Comparison of ENCODE assay signal across 1 cellular context in the genomic region with DNA sequence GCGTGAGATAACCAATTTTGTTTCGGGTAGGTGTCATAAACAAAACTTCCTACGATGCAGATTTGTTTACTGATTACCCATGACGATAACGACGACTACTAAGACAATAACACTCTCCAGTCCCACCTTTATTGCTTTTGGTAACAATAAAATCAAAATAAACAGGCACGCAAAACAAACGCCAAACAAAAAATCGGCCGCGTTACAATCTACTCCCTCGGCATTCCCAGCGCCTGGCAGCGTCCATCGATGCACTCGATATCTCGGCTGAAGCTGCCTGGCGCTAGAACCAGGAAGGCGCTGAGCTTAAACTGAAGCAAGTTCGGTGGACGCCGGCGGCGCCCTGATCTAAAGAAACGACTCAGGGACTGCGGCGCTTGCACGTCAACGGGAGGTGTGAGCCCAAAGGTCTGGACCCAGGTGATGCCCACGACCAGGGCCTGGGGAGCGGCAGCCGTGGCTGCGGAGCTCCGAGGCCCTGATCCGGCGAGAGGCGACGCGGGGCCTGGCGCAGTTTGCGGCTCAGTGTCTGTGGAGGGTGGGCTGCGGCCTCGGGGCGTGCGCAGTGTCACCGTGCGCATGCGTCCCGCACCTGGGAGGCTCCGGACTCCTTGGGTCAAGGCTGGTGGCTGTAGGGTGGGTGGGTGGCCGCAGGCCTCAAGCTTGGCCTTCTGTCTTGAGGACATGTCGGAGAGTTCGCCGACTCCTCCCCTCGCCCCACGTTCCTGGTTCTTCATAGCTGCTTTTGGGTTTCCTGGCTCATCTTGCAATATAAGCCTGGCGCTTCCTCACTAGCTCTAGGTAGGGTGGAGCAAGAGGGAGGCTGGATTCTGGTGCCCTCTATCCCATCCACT.
TF ChIP-seq lines count a peak whose summit lies in the region.

A gene with protein sequence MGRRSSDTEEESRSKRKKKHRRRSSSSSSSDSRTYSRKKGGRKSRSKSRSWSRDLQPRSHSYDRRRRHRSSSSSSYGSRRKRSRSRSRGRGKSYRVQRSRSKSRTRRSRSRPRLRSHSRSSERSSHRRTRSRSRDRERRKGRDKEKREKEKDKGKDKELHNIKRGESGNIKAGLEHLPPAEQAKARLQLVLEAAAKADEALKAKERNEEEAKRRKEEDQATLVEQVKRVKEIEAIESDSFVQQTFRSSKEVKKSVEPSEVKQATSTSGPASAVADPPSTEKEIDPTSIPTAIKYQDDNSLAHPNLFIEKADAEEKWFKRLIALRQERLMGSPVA (plus strand): TSS at position 286 of the 854 bp plus-strand sequence. CDS start 12,016 bp downstream, outside the sequence.

TF ChIP-seq in HepG2, 621 proteins besides CTCF, POLR2A, EP300 and RAD21 (continued from another document and continues in another):
- TF ChIP-seq, protein P1, sequence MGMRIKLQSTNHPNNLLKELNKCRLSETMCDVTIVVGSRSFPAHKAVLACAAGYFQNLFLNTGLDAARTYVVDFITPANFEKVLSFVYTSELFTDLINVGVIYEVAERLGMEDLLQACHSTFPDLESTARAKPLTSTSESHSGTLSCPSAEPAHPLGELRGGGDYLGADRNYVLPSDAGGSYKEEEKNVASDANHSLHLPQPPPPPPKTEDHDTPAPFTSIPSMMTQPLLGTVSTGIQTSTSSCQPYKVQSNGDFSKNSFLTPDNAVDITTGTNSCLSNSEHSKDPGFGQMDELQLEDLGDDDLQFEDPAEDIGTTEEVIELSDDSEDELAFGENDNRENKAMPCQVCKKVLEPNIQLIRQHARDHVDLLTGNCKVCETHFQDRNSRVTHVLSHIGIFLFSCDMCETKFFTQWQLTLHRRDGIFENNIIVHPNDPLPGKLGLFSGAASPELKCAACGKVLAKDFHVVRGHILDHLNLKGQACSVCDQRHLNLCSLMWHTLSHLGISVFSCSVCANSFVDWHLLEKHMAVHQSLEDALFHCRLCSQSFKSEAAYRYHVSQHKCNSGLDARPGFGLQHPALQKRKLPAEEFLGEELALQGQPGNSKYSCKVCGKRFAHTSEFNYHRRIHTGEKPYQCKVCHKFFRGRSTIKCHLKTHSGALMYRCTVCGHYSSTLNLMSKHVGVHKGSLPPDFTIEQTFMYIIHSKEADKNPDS (CRISPR knock-in tag; IDR thresholded peaks at IDR 0.05), result 0 out of 2 replicates have a peak, but pooled peaks have one; percentile 30
- TF ChIP-seq IRX3 (CRISPR knock-in tag; IDR thresholded peaks at IDR 0.05; ENCODE audit: borderline replicate concordance, low read depth) (peak; percentile 83; the same call in 1 of the 2 replicates), ZNF660 (CRISPR knock-in tag; IDR thresholded peaks at IDR 0.05; ENCODE audit: borderline replicate concordance, low read depth) (0 out of 2 replicates have a peak, but pooled peaks have one; percentile 32), ZNF772 (CRISPR knock-in tag; IDR thresholded peaks at IDR 0.05) (peak; percentile 91; the same call in 1 of the 2 replicates), RAD51 (IDR thresholded peaks at IDR 0.05; ENCODE audit: borderline replicate concordance) (no peak), ZNF572 (CRISPR knock-in tag; IDR thresholded peaks at IDR 0.05) (peak; percentile 52; the same call in 1 of the 2 replicates), KMT2A (CRISPR knock-in tag; IDR thresholded peaks at IDR 0.05) (peak; percentile 95), MED1 (CRISPR knock-in tag; IDR thresholded peaks at IDR 0.05) (peak; percentile 63), MED8 (CRISPR knock-in tag; IDR thresholded peaks at IDR 0.05; ENCODE audit: insufficient replicate concordance) (peak; percentile 87), XRCC5 (optimal IDR thresholded peaks at IDR 0.05; ENCODE audit: low read length) (peak; percentile 99), KDM3A (CRISPR knock-in tag; IDR thresholded peaks at IDR 0.05; ENCODE audit: low read depth) (peak; percentile 97), SP140L (CRISPR knock-in tag; IDR thresholded peaks at IDR 0.05; ENCODE audit: borderline replicate concordance) (peak; percentile 32; the same call in 1 of the 2 replicates), ZKSCAN8 (CRISPR knock-in tag; IDR thresholded peaks at IDR 0.05; ENCODE audit: borderline replicate concordance) (peak; percentile 38; the same call in 1 of the 2 replicates), ZNF446 (CRISPR knock-in tag; IDR thresholded peaks at IDR 0.05) (no peak), KLF12 (CRISPR knock-in tag; IDR thresholded peaks at IDR 0.05; ENCODE audit: borderline replicate concordance) (peak; percentile 94), ARHGAP35 (CRISPR knock-in tag; IDR thresholded peaks at IDR 0.05; ENCODE audit: borderline replicate concordance) (0 out of 2 replicates have a peak, but pooled peaks have one; percentile 41), STAG1 (CRISPR knock-in tag; IDR thresholded peaks at IDR 0.05) (no peak), ZNF547 (CRISPR knock-in tag; IDR thresholded peaks at IDR 0.05) (peak; percentile 75; the same call in 1 of the 2 replicates), TBX2 (CRISPR knock-in tag; IDR thresholded peaks at IDR 0.05; ENCODE audit: borderline replicate concordance) (peak; percentile 88), ZNF138 (CRISPR knock-in tag; IDR thresholded peaks at IDR 0.05; ENCODE audit: low read depth) (peak; percentile 58; the same call in 1 of the 2 replicates), AGO1 (IDR thresholded peaks at IDR 0.05; ENCODE audit: low read depth, low read length, poor library complexity, severe bottlenecking) (no peak), NR2F2 (IDR thresholded peaks at IDR 0.05; ENCODE audit: borderline replicate concordance, low read depth) (peak; percentile 25; the same call in 1 of the 2 replicates), FOXK2 (IDR thresholded peaks at IDR 0.05) (peak; percentile 53), ZNF441 (CRISPR knock-in tag; IDR thresholded peaks at IDR 0.05; ENCODE audit: borderline replicate concordance) (peak; percentile 31; the same call in 1 of the 2 replicates), ZFP41 (CRISPR knock-in tag; IDR thresholded peaks at IDR 0.05; ENCODE audit: borderline replicate concordance) (0 out of 2 replicates have a peak, but pooled peaks have one; percentile 54), SALL1 (CRISPR knock-in tag; IDR thresholded peaks at IDR 0.05) (peak; percentile 96)
- TF ChIP-seq, protein P2, sequence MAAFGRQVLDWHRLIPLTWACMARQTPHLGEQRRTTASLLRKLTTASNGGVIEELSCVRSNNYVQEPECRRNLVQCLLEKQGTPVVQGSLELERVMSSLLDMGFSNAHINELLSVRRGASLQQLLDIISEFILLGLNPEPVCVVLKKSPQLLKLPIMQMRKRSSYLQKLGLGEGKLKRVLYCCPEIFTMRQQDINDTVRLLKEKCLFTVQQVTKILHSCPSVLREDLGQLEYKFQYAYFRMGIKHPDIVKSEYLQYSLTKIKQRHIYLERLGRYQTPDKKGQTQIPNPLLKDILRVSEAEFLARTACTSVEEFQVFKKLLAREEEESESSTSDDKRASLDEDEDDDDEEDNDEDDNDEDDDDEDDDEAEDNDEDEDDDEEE (CRISPR knock-in tag; IDR thresholded peaks at IDR 0.05), result peak; percentile 51; the same call in 1 of the 2 replicates
- TF ChIP-seq, protein P3, sequence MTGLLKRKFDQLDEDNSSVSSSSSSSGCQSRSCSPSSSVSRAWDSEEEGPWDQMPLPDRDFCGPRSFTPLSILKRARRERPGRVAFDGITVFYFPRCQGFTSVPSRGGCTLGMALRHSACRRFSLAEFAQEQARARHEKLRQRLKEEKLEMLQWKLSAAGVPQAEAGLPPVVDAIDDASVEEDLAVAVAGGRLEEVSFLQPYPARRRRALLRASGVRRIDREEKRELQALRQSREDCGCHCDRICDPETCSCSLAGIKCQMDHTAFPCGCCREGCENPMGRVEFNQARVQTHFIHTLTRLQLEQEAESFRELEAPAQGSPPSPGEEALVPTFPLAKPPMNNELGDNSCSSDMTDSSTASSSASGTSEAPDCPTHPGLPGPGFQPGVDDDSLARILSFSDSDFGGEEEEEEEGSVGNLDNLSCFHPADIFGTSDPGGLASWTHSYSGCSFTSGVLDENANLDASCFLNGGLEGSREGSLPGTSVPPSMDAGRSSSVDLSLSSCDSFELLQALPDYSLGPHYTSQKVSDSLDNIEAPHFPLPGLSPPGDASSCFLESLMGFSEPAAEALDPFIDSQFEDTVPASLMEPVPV (CRISPR knock-in tag; IDR thresholded peaks at IDR 0.05), result peak; percentile 81
- TF ChIP-seq, protein P4, sequence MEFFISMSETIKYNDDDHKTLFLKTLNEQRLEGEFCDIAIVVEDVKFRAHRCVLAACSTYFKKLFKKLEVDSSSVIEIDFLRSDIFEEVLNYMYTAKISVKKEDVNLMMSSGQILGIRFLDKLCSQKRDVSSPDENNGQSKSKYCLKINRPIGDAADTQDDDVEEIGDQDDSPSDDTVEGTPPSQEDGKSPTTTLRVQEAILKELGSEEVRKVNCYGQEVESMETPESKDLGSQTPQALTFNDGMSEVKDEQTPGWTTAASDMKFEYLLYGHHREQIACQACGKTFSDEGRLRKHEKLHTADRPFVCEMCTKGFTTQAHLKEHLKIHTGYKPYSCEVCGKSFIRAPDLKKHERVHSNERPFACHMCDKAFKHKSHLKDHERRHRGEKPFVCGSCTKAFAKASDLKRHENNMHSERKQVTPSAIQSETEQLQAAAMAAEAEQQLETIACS (CRISPR knock-in tag; IDR thresholded peaks at IDR 0.05), result no peak
- TF ChIP-seq, protein P5, sequence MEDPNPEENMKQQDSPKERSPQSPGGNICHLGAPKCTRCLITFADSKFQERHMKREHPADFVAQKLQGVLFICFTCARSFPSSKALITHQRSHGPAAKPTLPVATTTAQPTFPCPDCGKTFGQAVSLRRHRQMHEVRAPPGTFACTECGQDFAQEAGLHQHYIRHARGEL (CRISPR knock-in tag; IDR thresholded peaks at IDR 0.05), result peak; percentile 85; the same call in 1 of the 2 replicates
- TF ChIP-seq, protein P6, sequence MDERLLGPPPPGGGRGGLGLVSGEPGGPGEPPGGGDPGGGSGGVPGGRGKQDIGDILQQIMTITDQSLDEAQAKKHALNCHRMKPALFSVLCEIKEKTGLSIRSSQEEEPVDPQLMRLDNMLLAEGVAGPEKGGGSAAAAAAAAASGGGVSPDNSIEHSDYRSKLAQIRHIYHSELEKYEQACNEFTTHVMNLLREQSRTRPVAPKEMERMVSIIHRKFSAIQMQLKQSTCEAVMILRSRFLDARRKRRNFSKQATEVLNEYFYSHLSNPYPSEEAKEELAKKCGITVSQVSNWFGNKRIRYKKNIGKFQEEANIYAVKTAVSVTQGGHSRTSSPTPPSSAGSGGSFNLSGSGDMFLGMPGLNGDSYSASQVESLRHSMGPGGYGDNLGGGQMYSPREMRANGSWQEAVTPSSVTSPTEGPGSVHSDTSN (CRISPR knock-in tag; IDR thresholded peaks at IDR 0.05), result no peak
- TF ChIP-seq, protein P7, sequence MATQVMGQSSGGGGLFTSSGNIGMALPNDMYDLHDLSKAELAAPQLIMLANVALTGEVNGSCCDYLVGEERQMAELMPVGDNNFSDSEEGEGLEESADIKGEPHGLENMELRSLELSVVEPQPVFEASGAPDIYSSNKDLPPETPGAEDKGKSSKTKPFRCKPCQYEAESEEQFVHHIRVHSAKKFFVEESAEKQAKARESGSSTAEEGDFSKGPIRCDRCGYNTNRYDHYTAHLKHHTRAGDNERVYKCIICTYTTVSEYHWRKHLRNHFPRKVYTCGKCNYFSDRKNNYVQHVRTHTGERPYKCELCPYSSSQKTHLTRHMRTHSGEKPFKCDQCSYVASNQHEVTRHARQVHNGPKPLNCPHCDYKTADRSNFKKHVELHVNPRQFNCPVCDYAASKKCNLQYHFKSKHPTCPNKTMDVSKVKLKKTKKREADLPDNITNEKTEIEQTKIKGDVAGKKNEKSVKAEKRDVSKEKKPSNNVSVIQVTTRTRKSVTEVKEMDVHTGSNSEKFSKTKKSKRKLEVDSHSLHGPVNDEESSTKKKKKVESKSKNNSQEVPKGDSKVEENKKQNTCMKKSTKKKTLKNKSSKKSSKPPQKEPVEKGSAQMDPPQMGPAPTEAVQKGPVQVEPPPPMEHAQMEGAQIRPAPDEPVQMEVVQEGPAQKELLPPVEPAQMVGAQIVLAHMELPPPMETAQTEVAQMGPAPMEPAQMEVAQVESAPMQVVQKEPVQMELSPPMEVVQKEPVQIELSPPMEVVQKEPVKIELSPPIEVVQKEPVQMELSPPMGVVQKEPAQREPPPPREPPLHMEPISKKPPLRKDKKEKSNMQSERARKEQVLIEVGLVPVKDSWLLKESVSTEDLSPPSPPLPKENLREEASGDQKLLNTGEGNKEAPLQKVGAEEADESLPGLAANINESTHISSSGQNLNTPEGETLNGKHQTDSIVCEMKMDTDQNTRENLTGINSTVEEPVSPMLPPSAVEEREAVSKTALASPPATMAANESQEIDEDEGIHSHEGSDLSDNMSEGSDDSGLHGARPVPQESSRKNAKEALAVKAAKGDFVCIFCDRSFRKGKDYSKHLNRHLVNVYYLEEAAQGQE (IDR thresholded peaks at IDR 0.05; ENCODE audit: borderline replicate concordance in 1 of 2, low read depth in 1 of 2, low read length in 2 of 2), result no peak; a peak in 1 of 4 replicates
- TF ChIP-seq, protein P8, sequence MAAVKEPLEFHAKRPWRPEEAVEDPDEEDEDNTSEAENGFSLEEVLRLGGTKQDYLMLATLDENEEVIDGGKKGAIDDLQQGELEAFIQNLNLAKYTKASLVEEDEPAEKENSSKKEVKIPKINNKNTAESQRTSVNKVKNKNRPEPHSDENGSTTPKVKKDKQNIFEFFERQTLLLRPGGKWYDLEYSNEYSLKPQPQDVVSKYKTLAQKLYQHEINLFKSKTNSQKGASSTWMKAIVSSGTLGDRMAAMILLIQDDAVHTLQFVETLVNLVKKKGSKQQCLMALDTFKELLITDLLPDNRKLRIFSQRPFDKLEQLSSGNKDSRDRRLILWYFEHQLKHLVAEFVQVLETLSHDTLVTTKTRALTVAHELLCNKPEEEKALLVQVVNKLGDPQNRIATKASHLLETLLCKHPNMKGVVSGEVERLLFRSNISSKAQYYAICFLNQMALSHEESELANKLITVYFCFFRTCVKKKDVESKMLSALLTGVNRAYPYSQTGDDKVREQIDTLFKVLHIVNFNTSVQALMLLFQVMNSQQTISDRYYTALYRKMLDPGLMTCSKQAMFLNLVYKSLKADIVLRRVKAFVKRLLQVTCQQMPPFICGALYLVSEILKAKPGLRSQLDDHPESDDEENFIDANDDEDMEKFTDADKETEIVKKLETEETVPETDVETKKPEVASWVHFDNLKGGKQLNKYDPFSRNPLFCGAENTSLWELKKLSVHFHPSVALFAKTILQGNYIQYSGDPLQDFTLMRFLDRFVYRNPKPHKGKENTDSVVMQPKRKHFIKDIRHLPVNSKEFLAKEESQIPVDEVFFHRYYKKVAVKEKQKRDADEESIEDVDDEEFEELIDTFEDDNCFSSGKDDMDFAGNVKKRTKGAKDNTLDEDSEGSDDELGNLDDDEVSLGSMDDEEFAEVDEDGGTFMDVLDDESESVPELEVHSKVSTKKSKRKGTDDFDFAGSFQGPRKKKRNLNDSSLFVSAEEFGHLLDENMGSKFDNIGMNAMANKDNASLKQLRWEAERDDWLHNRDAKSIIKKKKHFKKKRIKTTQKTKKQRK (IDR thresholded peaks at IDR 0.05; ENCODE audit: low read length), result no peak
- TF ChIP-seq, protein P9, sequence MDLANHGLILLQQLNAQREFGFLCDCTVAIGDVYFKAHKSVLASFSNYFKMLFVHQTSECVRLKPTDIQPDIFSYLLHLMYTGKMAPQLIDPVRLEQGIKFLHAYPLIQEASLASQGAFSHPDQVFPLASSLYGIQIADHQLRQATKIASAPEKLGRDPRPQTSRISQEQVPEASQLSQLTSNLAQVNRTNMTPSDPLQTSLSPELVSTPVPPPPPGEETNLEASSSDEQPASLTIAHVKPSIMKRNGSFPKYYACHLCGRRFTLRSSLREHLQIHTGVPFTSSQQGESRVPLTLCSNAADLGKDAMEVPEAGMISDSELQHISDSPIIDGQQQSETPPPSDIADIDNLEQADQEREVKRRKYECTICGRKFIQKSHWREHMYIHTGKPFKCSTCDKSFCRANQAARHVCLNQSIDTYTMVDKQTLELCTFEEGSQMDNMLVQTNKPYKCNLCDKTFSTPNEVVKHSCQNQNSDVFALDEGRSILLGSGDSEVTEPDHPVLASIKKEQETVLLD (CRISPR knock-in tag; IDR thresholded peaks at IDR 0.05; ENCODE audit: low read depth), result 0 out of 2 replicates have a peak, but pooled peaks have one; percentile 35
